ENCODE assay signal across 1 cellular context in the genomic region with DNA sequence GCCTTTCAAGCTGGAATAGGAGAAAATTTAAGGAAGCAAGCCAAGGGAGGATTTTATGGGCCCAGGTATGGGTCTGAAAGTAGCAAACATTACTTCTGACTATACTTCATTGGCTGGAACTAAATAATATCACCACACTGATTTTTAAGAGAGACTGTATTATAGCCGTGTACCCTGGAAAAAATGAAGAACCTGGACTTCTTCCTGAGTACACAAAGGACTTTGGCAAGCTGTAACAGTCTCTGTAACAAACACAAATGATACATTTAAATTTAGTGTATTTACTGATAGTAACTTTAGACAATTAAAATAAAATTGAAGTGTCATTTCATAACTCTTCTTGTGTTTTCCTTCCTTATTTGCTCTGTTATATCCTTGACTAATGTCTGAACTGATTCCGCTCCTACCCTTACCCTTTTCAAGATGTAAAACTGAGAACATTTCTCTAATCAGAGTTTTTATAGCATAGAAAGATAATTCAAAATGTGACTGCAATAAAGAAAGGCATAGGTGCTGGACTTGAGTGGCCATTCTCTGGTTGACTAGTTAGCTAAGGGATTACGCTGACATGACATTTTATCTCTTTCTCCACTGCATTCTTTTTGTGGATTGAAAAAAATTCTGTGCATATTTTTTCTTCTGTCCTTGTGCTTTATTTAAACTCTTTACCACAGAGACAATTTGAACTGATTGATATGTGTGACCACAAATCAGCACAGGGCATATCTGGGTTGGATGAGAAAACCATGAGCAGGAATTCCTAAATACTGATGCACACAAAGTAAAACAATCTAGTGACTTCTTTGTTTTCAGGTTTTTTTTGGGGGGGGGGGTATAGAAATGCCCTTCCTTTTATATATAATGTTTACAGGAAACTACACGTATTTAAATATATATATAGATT.
A peak's percentile ranks its signal among the peaks of the same experiment; 100 is the strongest.
TF ChIP-seq lines count a peak whose summit lies in the region.

No MANE protein-coding gene starts in this region.

TF ChIP-seq in H1, 55 proteins besides CTCF, POLR2A, EP300 and RAD21:
- TF ChIP-seq JUN (IDR thresholded peaks at IDR 0.05; ENCODE audit: low read depth, low read length) (no peak), NANOG (IDR thresholded peaks at IDR 0.05; ENCODE audit: insufficient read depth, low read depth, low read length, poor library complexity, severe bottlenecking) (no peak), MAFK (IDR thresholded peaks at IDR 0.05; ENCODE audit: low read depth, low read length) (peak; percentile 88)
